25 cellular contexts compared by ENCODE assay signal in genomic region chr7:149398195-149398820, GRCh38.
"Had no signal": no experiment of that assay in that cellular context is flagged by ENCODE, and none has a peak within 500 bp of the region (broad histone marks: within the 10 kb centered on the region; RNA-seq: fewer than 3 reads in every experiment).

No MANE protein-coding gene starts in this region.

- H3K36me3 ChIP-seq: gastroesophageal sphincter, heart right ventricle, pancreas, sigmoid colon, stomach had no signal

- ATAC-seq: activated CD4-positive, CD25-positive, alpha-beta regulatory T cell treated with anti-CD3 and anti-CD28 coated beads, Interleukin-2, amount 50 U/mL, for 24 hours; activated CD8-positive, alpha-beta T cell treated with anti-CD3 and anti-CD28 coated beads, Interleukin-2, amount 10 ng/mL, durations not matched to agents 7 days and 5 days; activated naive CD8-positive, alpha-beta T cell treated with anti-CD3 and anti-CD28 coated beads, Interleukin-2, amount 50 U/mL, for 24 hours; activated T-cell treated with anti-CD3 and anti-CD28 coated beads, Interleukin-2, amount 50 U/mL, for 4 hours; gastroesophageal sphincter; left ventricle myocardium superior; naive thymus-derived CD4-positive, alpha-beta T cell; pancreas; stimulated activated effector memory CD8-positive, alpha-beta T cell treated with anti-CD3 and anti-CD28 coated beads, Interleukin-12 subunit alpha, Interleukin-12 subunit beta, amount 100 ng/mL, for 72 hours had no signal

- H3K4me3 Mint-ChIP-seq: activated CD4-positive, alpha-beta T cell treated with anti-CD3 and anti-CD28 coated beads, Interleukin-2, amount 10 ng/mL, durations not matched to agents 7 days and 5 days; activated CD8-positive, alpha-beta T cell treated with anti-CD3 and anti-CD28 coated beads, Interleukin-2, amount 10 ng/mL, durations not matched to agents 7 days and 5 days; activated naive CD4-positive, alpha-beta T cell treated with anti-CD3 and anti-CD28 coated beads, Interleukin-2, amount 10 ng/mL, durations not matched to agents 7 days and 5 days; activated naive CD8-positive, alpha-beta T cell treated with anti-CD3 and anti-CD28 coated beads, Interleukin-2, amount 50 U/mL, for 24 hours; activated T-cell treated with anti-CD3 and anti-CD28 coated beads, Interleukin-2, amount 50 U/mL, for 4 hours; brain; central memory CD8-positive, alpha-beta T cell; immature natural killer cell; naive thymus-derived CD4-positive, alpha-beta T cell; stimulated activated effector memory CD8-positive, alpha-beta T cell treated with anti-CD3 and anti-CD28 coated beads, Interleukin-12 subunit alpha, Interleukin-12 subunit beta, amount 100 ng/mL, for 72 hours; type B pancreatic cell had no signal

- H3K9me3 Mint-ChIP-seq: immature natural killer cell, type B pancreatic cell had no signal

- H3K36me3 Mint-ChIP-seq: activated naive CD4-positive, alpha-beta T cell treated with anti-CD3 and anti-CD28 coated beads, Interleukin-2, amount 10 ng/mL, durations not matched to agents 7 days and 5 days; brain; stimulated activated effector memory CD8-positive, alpha-beta T cell treated with anti-CD3 and anti-CD28 coated beads, Interleukin-12 subunit alpha, Interleukin-12 subunit beta, amount 100 ng/mL, for 72 hours; type B pancreatic cell had no signal

- DNase-seq: activated CD4-positive, alpha-beta T cell treated with anti-CD3 and anti-CD28 coated beads, Interleukin-2, amount 10 ng/mL, durations not matched to agents 7 days and 5 days; activated CD8-positive, alpha-beta T cell treated with anti-CD3 and anti-CD28 coated beads, Interleukin-2, amount 10 ng/mL, durations not matched to agents 7 days and 5 days; activated effector memory CD4-positive, alpha-beta T cell treated with Interleukin-2 at 50 U/mL for 16 hours; activated naive CD4-positive, alpha-beta T cell treated with anti-CD3 and anti-CD28 coated beads, Interleukin-2, amount 10 ng/mL, durations not matched to agents 7 days and 5 days; activated naive CD8-positive, alpha-beta T cell treated with anti-CD3 and anti-CD28 coated beads, Interleukin-2, amount 50 U/mL, for 24 hours; activated T-cell treated with anti-CD3 and anti-CD28 coated beads, Interleukin-2, amount 50 U/mL, for 4 hours; anterior cingulate cortex; cortex of kidney; immature natural killer cell; kidney glomerular epithelial cell; left ventricle myocardium superior; mesendoderm; naive thymus-derived CD4-positive, alpha-beta T cell; pancreas; sigmoid colon; stimulated activated CD4-positive, alpha-beta T cell treated with anti-CD3 and anti-CD28 coated beads, Interleukin-4, amount 100 ng/mL, for 24 hours; stomach; T1000 had no signal

- H3K4me1 Mint-ChIP-seq: activated CD4-positive, alpha-beta T cell treated with anti-CD3 and anti-CD28 coated beads, Interleukin-2, amount 10 ng/mL, durations not matched to agents 7 days and 5 days; activated naive CD4-positive, alpha-beta T cell treated with anti-CD3 and anti-CD28 coated beads, Interleukin-2, amount 10 ng/mL, durations not matched to agents 7 days and 5 days; activated naive CD8-positive, alpha-beta T cell treated with anti-CD3 and anti-CD28 coated beads, Interleukin-2, amount 50 U/mL, for 24 hours; brain; central memory CD8-positive, alpha-beta T cell; immature natural killer cell; stimulated activated effector memory CD8-positive, alpha-beta T cell treated with anti-CD3 and anti-CD28 coated beads, Interleukin-12 subunit alpha, Interleukin-12 subunit beta, amount 100 ng/mL, for 72 hours had no signal

- H3K4me1 ChIP-seq: gastroesophageal sphincter, heart right ventricle, pancreas, sigmoid colon, stomach had no signal

- H3K9me3 ChIP-seq: pancreas had no signal

- H3K27me3 ChIP-seq: pancreas, sigmoid colon had no signal

- H3K4me3 ChIP-seq: gastroesophageal sphincter, heart right ventricle, pancreas, sigmoid colon, stomach had no signal

- H3K27ac Mint-ChIP-seq: activated CD4-positive, alpha-beta T cell treated with anti-CD3 and anti-CD28 coated beads, Interleukin-2, amount 10 ng/mL, durations not matched to agents 7 days and 5 days; activated CD8-positive, alpha-beta T cell treated with anti-CD3 and anti-CD28 coated beads, Interleukin-2, amount 10 ng/mL, durations not matched to agents 7 days and 5 days; activated naive CD4-positive, alpha-beta T cell treated with anti-CD3 and anti-CD28 coated beads, Interleukin-2, amount 10 ng/mL, durations not matched to agents 7 days and 5 days; activated naive CD8-positive, alpha-beta T cell treated with anti-CD3 and anti-CD28 coated beads, Interleukin-2, amount 50 U/mL, for 24 hours; brain; immature natural killer cell; naive thymus-derived CD4-positive, alpha-beta T cell; stimulated activated effector memory CD8-positive, alpha-beta T cell treated with anti-CD3 and anti-CD28 coated beads, Interleukin-12 subunit alpha, Interleukin-12 subunit beta, amount 100 ng/mL, for 72 hours; type B pancreatic cell had no signal

- H3K27ac ChIP-seq: gastroesophageal sphincter, pancreas, sigmoid colon, stomach had no signal
